8 cellular contexts compared by ENCODE assay signal in the genomic region with DNA sequence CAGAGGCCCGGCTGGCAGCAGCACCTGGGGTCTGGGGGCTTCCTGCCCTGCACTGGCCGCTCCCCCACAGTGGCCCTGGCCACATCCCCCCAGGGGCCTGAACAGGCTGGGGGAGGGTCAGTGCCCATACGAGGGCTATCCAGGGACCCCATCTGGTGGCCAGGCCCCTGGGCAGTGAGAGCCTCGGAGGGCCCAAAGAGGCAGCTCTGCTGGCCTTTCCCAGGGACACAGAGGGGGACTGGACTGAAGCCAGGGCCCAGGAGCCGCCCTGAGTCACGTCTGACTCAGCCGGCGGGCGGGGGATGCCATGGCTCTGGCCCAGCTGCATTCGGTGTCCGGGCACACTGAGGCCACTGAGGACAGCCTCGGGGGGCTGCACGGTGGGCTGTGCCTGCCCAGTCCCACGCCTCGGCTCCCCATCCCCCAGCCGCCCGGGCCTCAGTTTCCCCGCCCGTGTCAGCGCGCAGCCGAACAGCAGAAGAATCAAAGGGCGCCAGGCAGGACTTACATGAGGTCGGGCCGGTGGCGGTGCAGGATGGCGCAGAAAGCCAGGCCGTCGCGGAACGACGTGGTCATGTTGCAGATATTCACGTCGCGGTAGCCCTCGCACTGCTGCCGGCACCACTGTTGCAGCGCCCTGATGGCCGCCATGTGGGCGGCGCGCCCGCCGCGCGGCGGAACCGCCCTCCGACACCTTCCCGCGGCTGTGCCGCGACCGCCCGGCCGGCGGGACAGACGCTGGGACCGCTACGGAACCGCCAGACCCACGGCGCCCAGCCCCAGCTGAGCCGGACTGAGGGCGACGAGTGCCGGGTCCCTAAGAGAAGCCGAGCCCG. TPM values are rescaled to one million over a fixed set of nuclear protein-coding genes. Genes with fewer than 3 reads are reported as not detected.
DNase-seq lines count a peak whose midpoint lies in the region; ATAC-seq, FAIRE-seq and TF ChIP-seq lines count a peak whose summit lies in the region.

MICALL2 (minus strand) TSS at position 795 of the 836 bp plus-strand sequence; CDS start at position 651, 144 bp downstream.

- DNase-seq in activated T-cell treated with anti-CD3 and anti-CD28 coated beads for 48 hours (ENCODE audit: low read depth) (peak; percentile 21), activated T-cell treated with anti-CD3 and anti-CD28 coated beads for 4 hours (no peak), NCI-H226 (peak; percentile 87), cardiac muscle cell (ENCODE audit: low read depth in 1 of 2, low spot score in 1 of 2) (peak; percentile 33 to 86), GM12891 (ENCODE audit: insufficient read length, low spot score) (no peak)
- DNase-seq in activated naive CD8-positive, alpha-beta T cell treated with anti-CD3 and anti-CD28 coated beads, Interleukin-2, amount 10 ng/mL, durations not matched to agents 7 days and 5 days: no peak

- FAIRE-seq in GM12891 (lab: Jason Lieb, UNC): no peak

- POLR2A ChIA-PET in activated naive CD8-positive, alpha-beta T cell treated with anti-CD3 and anti-CD28 coated beads, Interleukin-2, amount 10 ng/mL, durations not matched to agents 7 days and 5 days (lab: Charles Lee): no interaction called here

- H3K4me1 ChIP-seq in cardiac muscle cell (ENCODE audit: low read depth) (no peaks in the 10 kb centered on the region), parathyroid adenoma (peaks cover 32% of the 10 kb centered on the region)

- H3K4me1 Mint-ChIP-seq in activated naive CD8-positive, alpha-beta T cell treated with anti-CD3 and anti-CD28 coated beads, Interleukin-2, amount 10 ng/mL, durations not matched to agents 7 days and 5 days: peaks cover 5% of the 10 kb centered on the region

- H2AFZ ChIP-seq in parathyroid adenoma: peak within 1 kb of the TSS; percentile 91

- peak within 1 kb of the TSS; percentile 45 for H3K27ac Mint-ChIP-seq in activated naive CD8-positive, alpha-beta T cell treated with anti-CD3 and anti-CD28 coated beads, Interleukin-2, amount 10 ng/mL, durations not matched to agents 7 days and 5 days

- peaks cover 8% of the 10 kb centered on the region for H3K27me3 Mint-ChIP-seq in activated naive CD8-positive, alpha-beta T cell treated with anti-CD3 and anti-CD28 coated beads, Interleukin-2, amount 10 ng/mL, durations not matched to agents 7 days and 5 days

- no peak for TF ChIP-seq CTCF in cardiac muscle cell (IDR thresholded peaks at IDR 0.05; ENCODE audit: low read depth, low read length)
- TF ChIP-seq CTCF in parathyroid adenoma (IDR thresholded peaks at IDR 0.05): no peak

- TF ChIP-seq POLR2A in GM12891 (IDR thresholded peaks at IDR 0.05; ENCODE audit: low read depth, low read length): no peak

- peaks cover 8% of the 10 kb centered on the region for H3K79me2 ChIP-seq in parathyroid adenoma

- peak within 1 kb of the TSS; percentile 79 for H3K4me3 Mint-ChIP-seq in activated naive CD8-positive, alpha-beta T cell treated with anti-CD3 and anti-CD28 coated beads, Interleukin-2, amount 10 ng/mL, durations not matched to agents 7 days and 5 days

- H3K4me3 ChIP-seq in cardiac muscle cell (peak within 1 kb of the TSS; percentile 66), parathyroid adenoma (ENCODE audit: low read depth, low read length) (peak within 1 kb of the TSS; percentile 78)

- H3K9ac ChIP-seq in parathyroid adenoma: peak within 1 kb of the TSS; percentile 7

- peak; percentile 11 for ATAC-seq in HG02571 (IDR thresholded peaks at IDR 0.05; ENCODE audit: unreplicated experiment)
- peak; percentile 28 for ATAC-seq in activated naive CD8-positive, alpha-beta T cell treated with anti-CD3 and anti-CD28 coated beads, Interleukin-2, amount 10 ng/mL, durations not matched to agents 7 days and 5 days (ENCODE audit: low read depth)

- H3K9me3 ChIP-seq in cardiac muscle cell (ENCODE audit: low read depth): no peaks in the 10 kb centered on the region
- no peaks in the 10 kb centered on the region for H3K9me3 ChIP-seq in parathyroid adenoma (ENCODE audit: control insufficient read depth, low read length)

- peak within 1 kb of the TSS; percentile 96 for H3K4me2 ChIP-seq in parathyroid adenoma (ENCODE audit: low read length)

- no peaks in the 10 kb centered on the region for H3K9me3 Mint-ChIP-seq in activated naive CD8-positive, alpha-beta T cell treated with anti-CD3 and anti-CD28 coated beads, Interleukin-2, amount 10 ng/mL, durations not matched to agents 7 days and 5 days

- no peaks in the 10 kb centered on the region for H3K36me3 Mint-ChIP-seq in activated naive CD8-positive, alpha-beta T cell treated with anti-CD3 and anti-CD28 coated beads, Interleukin-2, amount 10 ng/mL, durations not matched to agents 7 days and 5 days

- H3K36me3 ChIP-seq in cardiac muscle cell: no peaks in the 10 kb centered on the region
- no peaks in the 10 kb centered on the region for H3K36me3 ChIP-seq in parathyroid adenoma (ENCODE audit: control insufficient read depth, insufficient read depth, low read length)

- H3K27ac ChIP-seq in cardiac muscle cell: no peak within 1 kb of the TSS
- peak within 1 kb of the TSS; percentile 63 for H3K27ac ChIP-seq in parathyroid adenoma

- H3K27me3 ChIP-seq in cardiac muscle cell: no peaks in the 10 kb centered on the region
- H3K27me3 ChIP-seq in parathyroid adenoma (ENCODE audit: control insufficient read depth, insufficient read depth, low read length): no peaks in the 10 kb centered on the region

TF ChIP-seq in GM12891, 5 proteins besides CTCF, POLR2A, EP300 and RAD21:
- no peak for TF ChIP-seq POLR2AphosphoS5 (IDR thresholded peaks at IDR 0.05; ENCODE audit: low read depth, low read length)
- no peak for TF ChIP-seq SPI1 (IDR thresholded peaks at IDR 0.05; ENCODE audit: low read depth, low read length)

RNA-seq across cellular contexts. Expression of gene MICALL2, which starts in this region (rescaled TPM):
- total RNA-seq in activated naive CD8-positive, alpha-beta T cell treated with anti-CD3 and anti-CD28 coated beads, Interleukin-2, amount 10 ng/mL, durations not matched to agents 7 days and 5 days: 1 to 10 TPM; 2.8 to 3.9 TPM
- total RNA-seq in cardiac muscle cell: 13.1 and 19.5 TPM in 2 replicates
- polyA plus RNA-seq in cardiac muscle cell: 17.5 and 22.0 TPM in 2 replicates
- polyA plus RNA-seq in GM12891 (2012; ENCODE audit: low read depth, missing spikeins): 1.2 TPM

Comparison
In these comparisons a context has a peak if more than half of its experiments do, and no peak if none do; other contexts are left out.
1. DNase-seq: peak in activated T-cell treated with anti-CD3 and anti-CD28 coated beads for 48 hours (single experiment), NCI-H226 (single experiment) and cardiac muscle cell (2 of 2); none in activated T-cell treated with anti-CD3 and anti-CD28 coated beads for 4 hours (single experiment), activated naive CD8-positive, alpha-beta T cell treated with anti-CD3 and anti-CD28 coated beads, Interleukin-2, amount 10 ng/mL, durations not matched to agents 7 days and 5 days (single experiment) and GM12891 (single experiment).